Comparison of ENCODE assay signal across 19 cellular contexts in genomic region chr16:77408607-77409006, GRCh38. TPM values are rescaled to one million over a fixed set of nuclear protein-coding genes. Genes with fewer than 3 reads are reported as not detected.
DNase-seq lines count a peak whose midpoint lies in the region; ATAC-seq and TF ChIP-seq lines count a peak whose summit lies in the region.
"Had no signal": no experiment of that assay in that cellular context is flagged by ENCODE, and none has a peak within 500 bp of the region (broad histone marks: within the 10 kb centered on the region; RNA-seq: fewer than 3 reads in every experiment).

No MANE protein-coding gene starts in this region.

- DNase-seq in KBM-7 (peak; percentile 13), A673 (ENCODE audit: low spot score) (no peak), sigmoid colon (no peak), NCI-H2081 treated with DMSO at 0.1 percent for 48 hours (lab: John Stamatoyannopoulos, UW) (no peak)
- DNase-seq: activated CD4-positive, alpha-beta T cell treated with anti-CD3 and anti-CD28 coated beads for 4 hours; activated CD8-positive, alpha-beta memory T cell treated with anti-CD3 and anti-CD28 coated beads, Interleukin-2, amount 50 U/mL, for 4 hours; activated naive CD4-positive, alpha-beta T cell treated with anti-CD3 and anti-CD28 coated beads, Interleukin-2, amount 50 U/mL, for 16 hours; NCI-H1092 treated with DMSO at 0.1 percent for 48 hours; NCI-H226; nucleus accumbens had no signal

- H3K4me3 ChIP-seq in A673 (ENCODE audit: low read depth, low read length, poor library complexity, severe bottlenecking) (no peak overlapping the region), sigmoid colon (no peak overlapping the region)
- H3K4me3 ChIP-seq: coronary artery, SK-N-MC had no signal

- H3K36me3 Mint-ChIP-seq in activated T-helper 17 cell treated with anti-CD3 and anti-CD28 coated beads, Interleukin-2, amount 50 U/mL, for 72 hours (ENCODE audit: low read depth): no peaks in the 10 kb centered on the region

- no peak for TF ChIP-seq CTCF in A673 (conservative IDR thresholded peaks at IDR 0.05; ENCODE audit: low read depth, low read length)
- TF ChIP-seq CTCF in sigmoid colon (IDR thresholded peaks at IDR 0.05): no peak

- H3K4me3 Mint-ChIP-seq in activated T-helper 17 cell treated with anti-CD3 and anti-CD28 coated beads, Interleukin-2, amount 50 U/mL, for 72 hours: no peak overlapping the region
- H3K4me3 Mint-ChIP-seq: brain had no signal

- TF ChIP-seq POLR2A in sigmoid colon (IDR thresholded peaks at IDR 0.05): no peak

- no peaks in the 10 kb centered on the region for H3K9me3 Mint-ChIP-seq in activated T-helper 17 cell treated with anti-CD3 and anti-CD28 coated beads, Interleukin-2, amount 50 U/mL, for 72 hours

- H3K9me3 ChIP-seq in A673 (ENCODE audit: low read depth, low read length, poor library complexity, severe bottlenecking) (no peaks in the 10 kb centered on the region), sigmoid colon (peaks cover 0 to 4% (median 0%) of the 10 kb centered on the region in 4 donors)

- no peak for TF ChIP-seq EP300 in sigmoid colon (IDR thresholded peaks at IDR 0.05)

- in situ Hi-C loops in KBM-7 (cut with MboI; ENCODE audit: low pct_unique_long_range_greater_than_20kb, low sequenced_read_pairs): no loop called here

- H3K27me3 ChIP-seq in A673 (replicated peaks; ENCODE audit: insufficient read depth, low read depth, low read length, poor library complexity): no peaks in the 10 kb centered on the region
- H3K27me3 ChIP-seq in sigmoid colon: no peaks in the 10 kb centered on the region

- H3K27ac Mint-ChIP-seq in activated T-helper 17 cell treated with anti-CD3 and anti-CD28 coated beads, Interleukin-2, amount 50 U/mL, for 72 hours: no peak overlapping the region
- H3K27ac Mint-ChIP-seq: brain had no signal

- H3K27me3 Mint-ChIP-seq in activated T-helper 17 cell treated with anti-CD3 and anti-CD28 coated beads, Interleukin-2, amount 50 U/mL, for 72 hours: peaks cover 17% of the 10 kb centered on the region
- H3K27me3 Mint-ChIP-seq: brain had no signal

- intact Hi-C loops in A673 (cut with micrococcal nuclease; ENCODE audit: unreplicated experiment) (no loop called here), sigmoid colon (cut with DNase I) (no loop called here)

- H3K27ac ChIP-seq in A673 (ENCODE audit: low read depth, low read length, poor library complexity, severe bottlenecking) (no peak overlapping the region), sigmoid colon (no peak overlapping the region)
- H3K27ac ChIP-seq: coronary artery, SK-N-MC had no signal

- POLR2A ChIA-PET in A673 (lab: Charles Lee; ENCODE audit: low non-redundant PET): no interaction called here

- no peaks in the 10 kb centered on the region for H3K4me1 ChIP-seq in A673 (ENCODE audit: insufficient read depth, low read length, poor library complexity, severe bottlenecking)
- H3K4me1 ChIP-seq in sigmoid colon: no peaks in the 10 kb centered on the region

- H3K36me3 ChIP-seq in A673 (ENCODE audit: insufficient read depth, low read length, poor library complexity, severe bottlenecking): no peaks in the 10 kb centered on the region
- no peaks in the 10 kb centered on the region for H3K36me3 ChIP-seq in sigmoid colon

- ATAC-seq in GM18502 (IDR thresholded peaks at IDR 0.05; ENCODE audit: poor library complexity, unreplicated experiment) (peak; percentile 65), GM19452 (IDR thresholded peaks at IDR 0.05; ENCODE audit: unreplicated experiment) (peak; percentile 64), HG02970 (IDR thresholded peaks at IDR 0.05; ENCODE audit: low FRiP score, unreplicated experiment) (no peak)
- ATAC-seq in activated T-helper 17 cell treated with anti-CD3 and anti-CD28 coated beads, Interleukin-2, amount 50 U/mL, for 72 hours (replicated peaks): peak; percentile 74
- ATAC-seq: sciatic nerve had no signal

- no peaks in the 10 kb centered on the region for H3K4me1 Mint-ChIP-seq in activated T-helper 17 cell treated with anti-CD3 and anti-CD28 coated beads, Interleukin-2, amount 50 U/mL, for 72 hours
- H3K4me1 Mint-ChIP-seq: brain had no signal

- CTCF ChIA-PET in A673 (lab: Charles Lee): no interaction called here

- no TSS peak for BruUV-seq in A673 (replicated peaks; lab: Mats Ljungman, UMichigan)

RNA-seq across cellular contexts. Expression of gene ADAMTS18, which starts 26.2 kb away (rescaled TPM):
- total RNA-seq in activated T-helper 17 cell treated with anti-CD3 and anti-CD28 coated beads, Interleukin-2, amount 50 U/mL, for 72 hours: not detected
- total RNA-seq in A673 (2021) (not detected in 2 replicates), sigmoid colon (under 1 TPM in 1 of 4 donors, not detected in 3; 0.16 TPM)
- polyA plus RNA-seq in sigmoid colon: under 1 TPM in 1 of 3 donors, not detected in 2; 0.04 TPM
- total RNA-seq: fibroblast of villous mesenchyme had no signal
